Comparison of ENCODE assay signal across 38 cellular contexts in the genomic region with DNA sequence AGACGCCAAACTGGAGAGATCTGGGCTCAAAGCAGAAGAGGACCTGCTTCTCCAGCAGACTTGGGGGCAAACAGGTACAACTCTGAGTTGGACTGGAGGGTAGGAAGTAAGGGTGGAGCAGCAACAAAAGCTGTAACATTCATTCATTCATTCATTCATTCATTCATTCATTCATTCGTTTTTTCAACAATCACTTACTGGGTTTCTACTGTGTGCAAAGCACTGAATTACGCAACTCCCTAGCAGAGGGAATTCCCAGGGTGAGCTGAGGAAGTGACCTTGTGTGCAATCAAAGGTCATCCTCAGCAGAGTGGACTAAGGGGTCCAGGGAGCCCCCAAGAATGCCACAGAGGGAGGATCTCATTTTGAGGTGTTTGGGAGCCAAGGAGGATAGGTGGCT.
"Had no signal": no experiment of that assay in that cellular context is flagged by ENCODE, and none has a peak within 500 bp of the region (broad histone marks: within the 10 kb centered on the region; RNA-seq: fewer than 3 reads in every experiment).

No MANE protein-coding gene starts in this region.

- H3K36me3 ChIP-seq: MG63, Peyer's patch, SJSA1, WERI-Rb-1 had no signal

- H3K27me3 ChIP-seq: MG63, Peyer's patch had no signal

- H3K4me3 ChIP-seq: MG63, Peyer's patch, SJSA1 had no signal

- H3K4me2 ChIP-seq: SK-N-SH had no signal

- H3K9ac ChIP-seq: SK-N-SH had no signal

- H3K4me1 ChIP-seq: Peyer's patch, SJSA1 had no signal

- FAIRE-seq: bronchial epithelial cell had no signal

- H3K9me3 ChIP-seq: MG63, Peyer's patch, SK-N-SH had no signal

- ATAC-seq: activated CD8-positive, alpha-beta memory T cell treated with anti-CD3 and anti-CD28 coated beads, Interleukin-2, amount 10 ng/mL, durations not matched to agents 7 days and 5 days; activated naive CD8-positive, alpha-beta T cell treated with anti-CD3 and anti-CD28 coated beads, Interleukin-2, amount 50 U/mL, for 24 hours; PC-3 had no signal

- DNase-seq: activated CD4-positive, alpha-beta memory T cell treated with anti-CD3 and anti-CD28 coated beads, Interleukin-2, amount 10 ng/mL, durations not matched to agents 7 days and 5 days; activated CD4-positive, alpha-beta T cell treated with anti-CD3 and anti-CD28 coated beads for 1 hour; activated CD4-positive, alpha-beta T cell treated with anti-CD3 and anti-CD28 coated beads for 48 hours; activated CD4-positive, CD25-positive, alpha-beta regulatory T cell; activated CD8-positive, alpha-beta memory T cell treated with anti-CD3 and anti-CD28 coated beads for 24 hours; activated CD8-positive, alpha-beta memory T cell treated with anti-CD3 and anti-CD28 coated beads, Interleukin-2, amount 10 ng/mL, durations not matched to agents 7 days and 5 days; activated CD8-positive, alpha-beta memory T cell treated with anti-CD3 and anti-CD28 coated beads, Interleukin-2, amount 50 U/mL, for 48 hours; activated effector memory CD4-positive, alpha-beta T cell treated with Interleukin-2 at 50 U/mL for 16 hours; activated naive CD4-positive, alpha-beta T cell treated with anti-CD3 and anti-CD28 coated beads, Interleukin-2, amount 10 ng/mL, durations not matched to agents 7 days and 5 days; activated naive CD8-positive, alpha-beta T cell treated with anti-CD3 and anti-CD28 coated beads, Interleukin-2, amount 50 U/mL, for 24 hours; activated T-cell treated with anti-CD3 and anti-CD28 coated beads, Interleukin-2, amount 50 U/mL, for 48 hours; anterior cingulate cortex; caudate nucleus; Kasumi-1; MG63; NCI-H1092; NCI-H1417; NCI-H146; NCI-H187; NCI-H2029 treated with DMSO at 0.1 percent for 48 hours; NCI-H2107; NCI-H2171; NCI-H510A; NCI-H526; NCI-H748 treated with DMSO at 0.1 percent for 48 hours; NK-92 treated with Interleukin-12 subunit alpha and Interleukin-12 subunit beta, amount 100 ng/mL, for 24 hours; PC-3; Peyer's patch; RPMI8226; SHP77 treated with DMSO at 0.1 percent for 48 hours; SK-N-SH; SW 1271; T-helper 1 cell; T-helper 2 cell; T-helper 9 cell; WERI-Rb-1 had no signal

- H3K27ac ChIP-seq: Peyer's patch, SJSA1, WERI-Rb-1 had no signal

- H3K9me2 ChIP-seq: SK-N-SH had no signal
